ENCODE assay signal across 22 cellular contexts in the genomic region with DNA sequence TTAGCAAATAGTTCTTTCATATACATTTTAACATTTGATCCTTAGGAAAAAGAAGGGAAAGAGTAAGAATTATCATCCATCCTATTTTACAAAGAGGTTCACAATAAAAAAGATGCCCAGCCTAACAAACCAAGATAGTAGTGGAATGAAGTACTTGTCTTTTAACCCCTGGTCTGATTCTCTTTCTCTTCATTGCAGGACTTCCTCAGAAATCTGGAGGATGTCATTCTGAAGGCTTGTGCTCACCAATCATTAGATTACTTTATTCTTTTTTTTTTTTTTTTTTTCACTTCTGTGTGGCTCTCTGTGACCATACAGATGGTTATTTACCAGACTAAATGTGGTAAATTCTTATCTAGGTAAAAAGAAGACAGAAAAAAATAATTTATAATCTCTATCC. TPM values are rescaled to one million over a fixed set of nuclear protein-coding genes. Genes with fewer than 3 reads are reported as not detected.
A peak's percentile ranks its signal among the peaks of the same experiment; 100 is the strongest.
DNase-seq lines count a peak whose midpoint lies in the region; ATAC-seq, FAIRE-seq and TF ChIP-seq lines count a peak whose summit lies in the region.
"Had no signal": no experiment of that assay in that cellular context is flagged by ENCODE, and none has a peak within 500 bp of the region (broad histone marks: within the 10 kb centered on the region; RNA-seq: fewer than 3 reads in every experiment).

No MANE protein-coding gene starts in this region.

- POLR2A ChIA-PET in SK-N-SH (lab: Yijun Ruan, JAX) = no interaction called here
- POLR2A ChIA-PET in activated CD8-positive, alpha-beta T cell treated with anti-CD3 and anti-CD28 coated beads for 36 hours (lab: Charles Lee) = interaction anchor here (0.7 to 1.7 kb wide), 7 partner anchors 8 to 189 kb away, joined by 3 to 7 read pairs (median 3); a partner anchor contains a TSS

- H3K27me3 Mint-ChIP-seq in activated CD8-positive, alpha-beta T cell treated with anti-CD3 and anti-CD28 coated beads for 36 hours = peaks cover 17% of the 10 kb centered on the region

- peaks cover 50% of the 10 kb centered on the region for H3K4me1 Mint-ChIP-seq in activated CD8-positive, alpha-beta T cell treated with anti-CD3 and anti-CD28 coated beads for 36 hours (ENCODE audit: low read depth)

- no peak for TF ChIP-seq RAD21 in SK-N-SH (IDR thresholded peaks at IDR 0.05; ENCODE audit: low read length)

- H3K4me3 ChIP-seq in SK-N-SH (ENCODE audit: low read depth in 2 of 2, low read length in 1 of 2) = no peak overlapping the region
- H3K4me3 ChIP-seq: BLaER1 treated with 17β-estradiol and CSF1 and Interleukin-3, amounts not matched to agents 10 nM and 100 nM; thoracic aorta had no signal

- peaks cover 2% of the 10 kb centered on the region for H3K36me3 Mint-ChIP-seq in activated CD8-positive, alpha-beta T cell treated with anti-CD3 and anti-CD28 coated beads for 36 hours (ENCODE audit: low read depth)
- H3K36me3 Mint-ChIP-seq: naive thymus-derived CD8-positive, alpha-beta T cell had no signal

- peaks cover 19% of the 10 kb centered on the region for H3F3A ChIP-seq in SK-N-SH (replicated peaks; ENCODE audit: insufficient read depth)

- no peaks in the 10 kb centered on the region for H3K9me3 ChIP-seq in SK-N-SH
- H3K9me3 ChIP-seq: BLaER1 treated with 17β-estradiol and CSF1 and Interleukin-3, amounts not matched to agents 10 nM and 100 nM; thoracic aorta had no signal

- peaks cover 0 to 18% of the 10 kb centered on the region in 2 experiments; a peak in 3 of 4 replicates for H3K4me1 ChIP-seq in SK-N-SH (ENCODE audit: control insufficient read depth in 1 of 2, insufficient read depth in 2 of 2, low read depth in 1 of 2, low read length in 1 of 2)

- no peak for TF ChIP-seq POLR2A in GM12891 (IDR thresholded peaks at IDR 0.05; ENCODE audit: low read depth, low read length)

- no peak for FAIRE-seq in GM12891 (lab: Jason Lieb, UNC)
- FAIRE-seq: G401.6, GM12892, small intestine had no signal

- CTCF ChIA-PET in SK-N-SH (lab: Yijun Ruan, JAX) = no interaction called here
- CTCF ChIA-PET in activated CD8-positive, alpha-beta T cell treated with anti-CD3 and anti-CD28 coated beads for 36 hours (lab: Charles Lee) = interaction anchor here (1.5 kb wide), 1 partner anchor 41 kb away, joined by 3 read pairs; no protein-coding TSS in a partner anchor

- TF ChIP-seq EP300 in SK-N-SH (IDR thresholded peaks at IDR 0.05; ENCODE audit: borderline replicate concordance in 1 of 2, low read depth in 1 of 2, low read length in 1 of 2) = no peak

- TF ChIP-seq CTCF in SK-N-SH (IDR thresholded peaks at IDR 0.05) = no peak
- no peak for TF ChIP-seq CTCF in activated CD8-positive, alpha-beta T cell treated with anti-CD3 and anti-CD28 coated beads for 36 hours (IDR thresholded peaks at IDR 0.05)

- peaks cover 97% of the 10 kb centered on the region for H3K79me2 ChIP-seq in SK-N-SH (ENCODE audit: insufficient read depth)

- DNase-seq in SK-N-SH = no peak
- DNase-seq in GM12891 (ENCODE audit: insufficient read length, low spot score) = no peak
- DNase-seq in activated CD8-positive, alpha-beta T cell treated with anti-CD3 and anti-CD28 coated beads for 36 hours = no peak
- peak; percentile 23 for DNase-seq in glomerular visceral epithelial cell (ENCODE audit: extremely low spot score)
- no peak for DNase-seq in GM19240 (ENCODE audit: insufficient read length, low spot score)
- DNase-seq in stimulated activated naive CD4-positive, alpha-beta T cell treated with Interleukin-2 at 50 U/mL for 16 hours (lab: John Stamatoyannopoulos, UW) = no peak
- DNase-seq: effector memory CD8-positive, alpha-beta T cell; naive thymus-derived CD8-positive, alpha-beta T cell; NCI-H1436 treated with DMSO at 0.1 percent for 48 hours; NCI-H2171 treated with DMSO at 0.1 percent for 48 hours; NCI-H82; small intestine; stimulated activated CD4-positive, alpha-beta T cell treated with anti-CD3 and anti-CD28 coated beads, Interleukin-4, amount 100 ng/mL, for 24 hours had no signal

- no peak overlapping the region for H3K4me2 ChIP-seq in SK-N-SH

- no peaks in the 10 kb centered on the region for H3K36me3 ChIP-seq in SK-N-SH (replicated peaks in 1 of 2; ENCODE audit: control insufficient read depth in 1 of 2, insufficient read depth in 2 of 2, low read length in 1 of 2)
- H3K36me3 ChIP-seq: thoracic aorta had no signal

- H3K9me2 ChIP-seq in SK-N-SH = no peaks in the 10 kb centered on the region

- no peak overlapping the region for H2AFZ ChIP-seq in SK-N-SH (ENCODE audit: low read depth)

- peaks cover 43% of the 10 kb centered on the region for H4K20me1 ChIP-seq in SK-N-SH (ENCODE audit: insufficient read depth)

- peak overlapping the region; percentile 29 for H3K4me3 Mint-ChIP-seq in activated CD8-positive, alpha-beta T cell treated with anti-CD3 and anti-CD28 coated beads for 36 hours
- H3K4me3 Mint-ChIP-seq: effector memory CD8-positive, alpha-beta T cell; naive thymus-derived CD8-positive, alpha-beta T cell had no signal

- H3K27ac Mint-ChIP-seq in activated CD8-positive, alpha-beta T cell treated with anti-CD3 and anti-CD28 coated beads for 36 hours = peak overlapping the region; percentile 88
- H3K27ac Mint-ChIP-seq: effector memory CD8-positive, alpha-beta T cell; naive thymus-derived CD8-positive, alpha-beta T cell had no signal

- intact Hi-C loops in activated CD8-positive, alpha-beta T cell treated with anti-CD3 and anti-CD28 coated beads for 36 hours (cut with micrococcal nuclease) = no loop called here

- H3K27ac ChIP-seq in SK-N-SH (ENCODE audit: low read depth in 2 of 2, low read length in 1 of 2) = peak overlapping the region; percentile 16 to 22; a peak in 2 of 4 replicates
- H3K27ac ChIP-seq: 22Rv1; BLaER1 treated with 17β-estradiol and CSF1 and Interleukin-3, amounts not matched to agents 10 nM and 100 nM; thoracic aorta had no signal

- H3K9ac ChIP-seq in SK-N-SH = no peak overlapping the region
- H3K9ac ChIP-seq: BLaER1 treated with 17β-estradiol and CSF1 and Interleukin-3, amounts not matched to agents 10 nM and 100 nM had no signal

- H3K27me3 ChIP-seq in SK-N-SH (ENCODE audit: insufficient read depth) = no peaks in the 10 kb centered on the region
- H3K27me3 ChIP-seq: BLaER1 treated with 17β-estradiol and CSF1 and Interleukin-3, amounts not matched to agents 10 nM and 100 nM had no signal

- ATAC-seq in SK-N-SH treated with all-trans-retinoic acid at 6 μM for 48 hours (no peak; the same call in 1 of the 3 replicates), GM18498 (IDR thresholded peaks at IDR 0.05; ENCODE audit: unreplicated experiment) (no peak)
- peak; percentile 45 for ATAC-seq in activated CD8-positive, alpha-beta T cell treated with anti-CD3 and anti-CD28 coated beads for 36 hours
- ATAC-seq: effector memory CD8-positive, alpha-beta T cell; HCT116 had no signal

- no peaks in the 10 kb centered on the region for H3K9me3 Mint-ChIP-seq in activated CD8-positive, alpha-beta T cell treated with anti-CD3 and anti-CD28 coated beads for 36 hours
- H3K9me3 Mint-ChIP-seq: effector memory CD8-positive, alpha-beta T cell; naive thymus-derived CD8-positive, alpha-beta T cell had no signal

TF ChIP-seq in SK-N-SH, 30 proteins besides CTCF, POLR2A, EP300 and RAD21:
- TF ChIP-seq TCF12 (IDR thresholded peaks at IDR 0.05) = no peak
- no peak for TF ChIP-seq NFIC (IDR thresholded peaks at IDR 0.05; ENCODE audit: borderline replicate concordance)
- TF ChIP-seq, protein P1, sequence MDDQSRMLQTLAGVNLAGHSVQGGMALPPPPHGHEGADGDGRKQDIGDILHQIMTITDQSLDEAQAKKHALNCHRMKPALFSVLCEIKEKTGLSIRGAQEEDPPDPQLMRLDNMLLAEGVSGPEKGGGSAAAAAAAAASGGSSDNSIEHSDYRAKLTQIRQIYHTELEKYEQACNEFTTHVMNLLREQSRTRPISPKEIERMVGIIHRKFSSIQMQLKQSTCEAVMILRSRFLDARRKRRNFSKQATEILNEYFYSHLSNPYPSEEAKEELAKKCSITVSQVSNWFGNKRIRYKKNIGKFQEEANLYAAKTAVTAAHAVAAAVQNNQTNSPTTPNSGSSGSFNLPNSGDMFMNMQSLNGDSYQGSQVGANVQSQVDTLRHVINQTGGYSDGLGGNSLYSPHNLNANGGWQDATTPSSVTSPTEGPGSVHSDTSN (IDR thresholded peaks at IDR 0.05) = 0 out of 2 replicates have a peak, but pooled peaks have one; percentile 28

TF ChIP-seq in SK-N-SH treated with all-trans-retinoic acid at 6 μM for 48 hours, 23 proteins besides CTCF, POLR2A, EP300 and RAD21 (continues in another document):
- TF ChIP-seq ZC3H10 (CRISPR knock-in tag; IDR thresholded peaks at IDR 0.05) = no peak
- TF ChIP-seq ZNF565 (CRISPR knock-in tag; conservative IDR thresholded peaks at IDR 0.05; ENCODE audit: low read depth) = no peak
- no peak for TF ChIP-seq ZNF70 (CRISPR knock-in tag; IDR thresholded peaks at IDR 0.05)
- TF ChIP-seq ZFP30 (CRISPR knock-in tag; IDR thresholded peaks at IDR 0.05) = no peak
- TF ChIP-seq TCF4 (CRISPR knock-in tag; IDR thresholded peaks at IDR 0.05; ENCODE audit: borderline replicate concordance) = no peak
- no peak for TF ChIP-seq GLIS3 (CRISPR knock-in tag; IDR thresholded peaks at IDR 0.05)
- TF ChIP-seq ISL1 (CRISPR knock-in tag; IDR thresholded peaks at IDR 0.05) = no peak

TF ChIP-seq in GM12891, 5 proteins besides CTCF, POLR2A, EP300 and RAD21:
- TF ChIP-seq SPI1 (IDR thresholded peaks at IDR 0.05; ENCODE audit: low read depth, low read length) (peak; percentile 15; the same call in 1 of the 2 replicates), POLR2AphosphoS5 (IDR thresholded peaks at IDR 0.05; ENCODE audit: low read depth, low read length) (no peak)

RNA-seq across cellular contexts. Expression of a gene that starts 7.0 kb away (rescaled TPM):
- 8.0 and 9.2 TPM in 2 replicates for polyA plus RNA-seq in SK-N-SH (2012; rRNA removed)
- polyA plus RNA-seq in SK-N-SH (2012; cell fraction: cytosol; rRNA removed) = 13.6 and 29.0 TPM in 2 replicates
- polyA plus RNA-seq in SK-N-SH (2012; cell fraction: nucleus; rRNA removed) = 2.6 and 4.8 TPM in 2 replicates
- polyA plus RNA-seq in GM12891 (2012; ENCODE audit: low read depth, missing spikeins) = 28.1 TPM
- total RNA-seq in activated CD8-positive, alpha-beta T cell treated with anti-CD3 and anti-CD28 coated beads for 36 hours = 10 to 100 TPM; 31.1 to 32.2 TPM
- total RNA-seq: HT-29 had no signal
